ENCODE assay signal across 1 cellular context in genomic region chr3:194556086-194557056, GRCh38.
A peak's percentile ranks its signal among the peaks of the same experiment; 100 is the strongest.
TF ChIP-seq lines count a peak whose summit lies in the region.

No MANE protein-coding gene starts in this region.

TF ChIP-seq in HepG2, 621 proteins besides CTCF, POLR2A, EP300 and RAD21 (continued from another document and continues in another):
- TF ChIP-seq TRIM22 (IDR thresholded peaks at IDR 0.05) (no peak), ZNF687 (CRISPR knock-in tag; IDR thresholded peaks at IDR 0.05) (peak; percentile 36), GLI4 (CRISPR knock-in tag; IDR thresholded peaks at IDR 0.05; ENCODE audit: borderline replicate concordance) (no peak), RORA (CRISPR knock-in tag; IDR thresholded peaks at IDR 0.05) (no peak), HMGXB4 (CRISPR knock-in tag; IDR thresholded peaks at IDR 0.05; ENCODE audit: borderline replicate concordance in 1 of 2, low read depth in 1 of 2) (no peak), NFE2L2 (IDR thresholded peaks at IDR 0.05; ENCODE audit: low read length) (peak; percentile 76; the same call in 1 of the 2 replicates), SALL1 (CRISPR knock-in tag; IDR thresholded peaks at IDR 0.05) (peak; percentile 35; the same call in 1 of the 2 replicates), RARA (CRISPR knock-in tag; IDR thresholded peaks at IDR 0.05) (no peak), AGO2 (optimal IDR thresholded peaks at IDR 0.05; ENCODE audit: low read depth, low read length) (no peak), NR2F6 (IDR thresholded peaks at IDR 0.05) (peak; percentile 23; the same call in 1 of the 2 replicates), NR2F6 (CRISPR knock-in tag; IDR thresholded peaks at IDR 0.05) (no peak), PRDM10 (CRISPR knock-in tag; IDR thresholded peaks at IDR 0.05; ENCODE audit: low read depth) (no peak), FOXO1 (CRISPR knock-in tag; IDR thresholded peaks at IDR 0.05) (no peak), GABPB1 (CRISPR knock-in tag; IDR thresholded peaks at IDR 0.05) (peak; percentile 49), MAX (IDR thresholded peaks at IDR 0.05) (peak; percentile 43; the same call in 1 of the 2 replicates), ZFP91 (CRISPR knock-in tag; IDR thresholded peaks at IDR 0.05; ENCODE audit: borderline replicate concordance) (0 out of 2 replicates have a peak, but pooled peaks have one; percentile 33), ELF1 (CRISPR knock-in tag; IDR thresholded peaks at IDR 0.05) (peak; percentile 63), RERE (CRISPR knock-in tag; IDR thresholded peaks at IDR 0.05; ENCODE audit: low read depth) (no peak), ZBTB33 (CRISPR knock-in tag; IDR thresholded peaks at IDR 0.05) (no peak), ZFP82 (CRISPR knock-in tag; IDR thresholded peaks at IDR 0.05; ENCODE audit: borderline replicate concordance) (no peak), ZNF281 (CRISPR knock-in tag; IDR thresholded peaks at IDR 0.05; ENCODE audit: borderline replicate concordance) (peak; percentile 32; the same call in 1 of the 2 replicates), ZBTB37 (CRISPR knock-in tag; IDR thresholded peaks at IDR 0.05) (no peak), RBM22 (optimal IDR thresholded peaks at IDR 0.05; ENCODE audit: low read length) (no peak), XRCC5 (optimal IDR thresholded peaks at IDR 0.05; ENCODE audit: low read length) (no peak), ZNF891 (CRISPR knock-in tag; IDR thresholded peaks at IDR 0.05) (no peak), THAP11 (CRISPR knock-in tag; IDR thresholded peaks at IDR 0.05) (peak; percentile 43; the same call in 1 of the 2 replicates), TBX2 (CRISPR knock-in tag; IDR thresholded peaks at IDR 0.05; ENCODE audit: borderline replicate concordance) (peak; percentile 6; the same call in 1 of the 2 replicates)
